In the genomic region with DNA sequence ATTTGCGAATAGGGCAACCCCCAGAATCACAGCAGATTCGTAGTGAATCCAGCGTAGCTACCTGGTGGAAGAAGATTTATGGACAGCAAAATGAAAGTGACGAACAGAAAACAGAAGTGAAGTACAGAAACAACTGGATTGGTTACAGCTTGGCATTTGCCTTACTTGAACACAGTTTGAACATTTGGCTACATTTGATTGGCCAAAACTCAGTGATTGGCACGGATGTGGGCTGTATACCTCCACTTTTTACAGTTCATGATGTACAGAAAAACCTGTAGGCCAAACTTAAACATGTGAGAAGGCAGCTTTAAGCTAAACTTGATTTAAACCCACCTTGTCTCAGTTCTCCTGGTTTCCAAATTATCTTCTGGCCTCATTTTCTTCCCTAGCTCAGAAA, we compare ENCODE assay signal across 1 cellular context.
TF ChIP-seq lines count a peak whose summit lies in the region.

No MANE protein-coding gene starts in this region.

TF ChIP-seq in HCT116, 20 proteins besides CTCF, POLR2A, EP300 and RAD21 (continued from another document):
- TF ChIP-seq, protein P1, sequence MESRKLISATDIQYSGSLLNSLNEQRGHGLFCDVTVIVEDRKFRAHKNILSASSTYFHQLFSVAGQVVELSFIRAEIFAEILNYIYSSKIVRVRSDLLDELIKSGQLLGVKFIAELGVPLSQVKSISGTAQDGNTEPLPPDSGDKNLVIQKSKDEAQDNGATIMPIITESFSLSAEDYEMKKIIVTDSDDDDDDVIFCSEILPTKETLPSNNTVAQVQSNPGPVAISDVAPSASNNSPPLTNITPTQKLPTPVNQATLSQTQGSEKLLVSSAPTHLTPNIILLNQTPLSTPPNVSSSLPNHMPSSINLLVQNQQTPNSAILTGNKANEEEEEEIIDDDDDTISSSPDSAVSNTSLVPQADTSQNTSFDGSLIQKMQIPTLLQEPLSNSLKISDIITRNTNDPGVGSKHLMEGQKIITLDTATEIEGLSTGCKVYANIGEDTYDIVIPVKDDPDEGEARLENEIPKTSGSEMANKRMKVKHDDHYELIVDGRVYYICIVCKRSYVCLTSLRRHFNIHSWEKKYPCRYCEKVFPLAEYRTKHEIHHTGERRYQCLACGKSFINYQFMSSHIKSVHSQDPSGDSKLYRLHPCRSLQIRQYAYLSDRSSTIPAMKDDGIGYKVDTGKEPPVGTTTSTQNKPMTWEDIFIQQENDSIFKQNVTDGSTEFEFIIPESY (IDR thresholded peaks at IDR 0.05; ENCODE audit: extremely low read depth, insufficient replicate concordance, low read length) = no peak
- TF ChIP-seq EZH2phosphoT487 (IDR thresholded peaks at IDR 0.05; ENCODE audit: borderline replicate concordance) = no peak
- TF ChIP-seq, protein P2, sequence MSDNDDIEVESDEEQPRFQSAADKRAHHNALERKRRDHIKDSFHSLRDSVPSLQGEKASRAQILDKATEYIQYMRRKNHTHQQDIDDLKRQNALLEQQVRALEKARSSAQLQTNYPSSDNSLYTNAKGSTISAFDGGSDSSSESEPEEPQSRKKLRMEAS (IDR thresholded peaks at IDR 0.05) = no peak
- TF ChIP-seq POLR2AphosphoS5 (IDR thresholded peaks at IDR 0.05; ENCODE audit: low read depth, low read length) = no peak
- no peak for TF ChIP-seq CEBPB (IDR thresholded peaks at IDR 0.05; ENCODE audit: low read depth)
- TF ChIP-seq REST (IDR thresholded peaks at IDR 0.05; ENCODE audit: low read depth) = no peak
- no peak for TF ChIP-seq EZH2 (IDR thresholded peaks at IDR 0.05)
- no peak for TF ChIP-seq ZFX (IDR thresholded peaks at IDR 0.05)
- no peak for TF ChIP-seq FOSL1 (IDR thresholded peaks at IDR 0.05; ENCODE audit: low read depth)
- no peak for TF ChIP-seq TCF7L2 (IDR thresholded peaks at IDR 0.05; ENCODE audit: borderline replicate concordance, extremely low read depth, insufficient read depth, insufficient read length)
- TF ChIP-seq ZNF274 (IDR thresholded peaks at IDR 0.05; ENCODE audit: low read depth, low read length) = no peak
- TF ChIP-seq JUND (IDR thresholded peaks at IDR 0.05) = no peak
- no peak for TF ChIP-seq EGR1 (IDR thresholded peaks at IDR 0.05; ENCODE audit: low read depth)
- TF ChIP-seq, protein P3, sequence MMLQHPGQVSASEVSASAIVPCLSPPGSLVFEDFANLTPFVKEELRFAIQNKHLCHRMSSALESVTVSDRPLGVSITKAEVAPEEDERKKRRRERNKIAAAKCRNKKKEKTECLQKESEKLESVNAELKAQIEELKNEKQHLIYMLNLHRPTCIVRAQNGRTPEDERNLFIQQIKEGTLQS (IDR thresholded peaks at IDR 0.05) = no peak
- no peak for TF ChIP-seq YY1 (IDR thresholded peaks at IDR 0.05; ENCODE audit: extremely low read depth, insufficient replicate concordance, low read depth, low read length)
